Comparison of ENCODE assay signal across 8 cellular contexts in genomic region chr5:78964889-78965288, GRCh38. TPM values are rescaled to one million over a fixed set of nuclear protein-coding genes. Genes with fewer than 3 reads are reported as not detected.
DNase-seq lines count a peak whose midpoint lies in the region; ATAC-seq and TF ChIP-seq lines count a peak whose summit lies in the region.

No MANE protein-coding gene starts in this region.

- H3K9me3 ChIP-seq in SJCRH30 (replicated peaks) = no peaks in the 10 kb centered on the region
- H3K9me3 ChIP-seq in prostate gland = no peaks in the 10 kb centered on the region
- no peaks in the 10 kb centered on the region for H3K9me3 ChIP-seq in CD8-positive, alpha-beta memory T cell (ENCODE audit: low read length)

- TF ChIP-seq CTCF in fibroblast of villous mesenchyme (IDR thresholded peaks at IDR 0.05; ENCODE audit: insufficient read depth, low read depth, low read length) (peak; percentile 61), prostate gland (IDR thresholded peaks at IDR 0.05) (peak in 2 of 4 experiments; percentile 52 to 59)

- H3K4me1 ChIP-seq in SJCRH30 (peaks cover 3% of the 10 kb centered on the region), prostate gland (replicated peaks) (no peaks in the 10 kb centered on the region)
- no peaks in the 10 kb centered on the region for H3K4me1 ChIP-seq in CD8-positive, alpha-beta memory T cell (ENCODE audit: insufficient read depth, low read length)

- DNase-seq in DMS79 treated with DMSO at 0.1 percent for 48 hours (lab: John Stamatoyannopoulos, UW) = peak; percentile 61
- DNase-seq in M059J (ENCODE audit: low read depth) = peak; percentile 73
- DNase-seq in SJCRH30 = peak; percentile 33 to 81
- peak; percentile 82 for DNase-seq in fibroblast of villous mesenchyme (ENCODE audit: low read depth)
- peak; percentile 20 for DNase-seq in prostate gland (ENCODE audit: low spot score)
- DNase-seq in T-helper 1 cell = no peak
- no peak for DNase-seq in activated T-cell treated with anti-CD3 and anti-CD28 coated beads, Interleukin-2, amount 50 U/mL, for 72 hours
- DNase-seq in CD8-positive, alpha-beta memory T cell = no peak

- H3K4me1 Mint-ChIP-seq in activated T-cell treated with anti-CD3 and anti-CD28 coated beads, Interleukin-2, amount 50 U/mL, for 72 hours (ENCODE audit: low read depth) = no peaks in the 10 kb centered on the region
- no peaks in the 10 kb centered on the region for H3K4me1 Mint-ChIP-seq in CD8-positive, alpha-beta memory T cell

- H3K27ac Mint-ChIP-seq in activated T-cell treated with anti-CD3 and anti-CD28 coated beads, Interleukin-2, amount 50 U/mL, for 72 hours = no peak overlapping the region
- H3K27ac Mint-ChIP-seq in CD8-positive, alpha-beta memory T cell = no peak overlapping the region

- no peak overlapping the region for H3K4me3 Mint-ChIP-seq in activated T-cell treated with anti-CD3 and anti-CD28 coated beads, Interleukin-2, amount 50 U/mL, for 72 hours
- no peak overlapping the region for H3K4me3 Mint-ChIP-seq in CD8-positive, alpha-beta memory T cell

- no peak for ATAC-seq in activated T-cell treated with anti-CD3 and anti-CD28 coated beads, Interleukin-2, amount 50 U/mL, for 72 hours (replicated peaks in 1 of 2)

- CTCF ChIA-PET in CD8-positive, alpha-beta memory T cell (lab: Charles Lee) = no interaction called here

- POLR2A ChIA-PET in CD8-positive, alpha-beta memory T cell (lab: Charles Lee) = no interaction called here

- no peaks in the 10 kb centered on the region for H3K9me3 Mint-ChIP-seq in activated T-cell treated with anti-CD3 and anti-CD28 coated beads, Interleukin-2, amount 50 U/mL, for 72 hours
- H3K9me3 Mint-ChIP-seq in CD8-positive, alpha-beta memory T cell = no peaks in the 10 kb centered on the region

- H3K4me3 ChIP-seq in SJCRH30 (no peak overlapping the region), fibroblast of villous mesenchyme (ENCODE audit: low read depth, low read length) (no peak overlapping the region), prostate gland (no peak overlapping the region)
- no peak overlapping the region for H3K4me3 ChIP-seq in CD8-positive, alpha-beta memory T cell (ENCODE audit: low read length)

- no peaks in the 10 kb centered on the region for H3K27me3 Mint-ChIP-seq in activated T-cell treated with anti-CD3 and anti-CD28 coated beads, Interleukin-2, amount 50 U/mL, for 72 hours (ENCODE audit: low read depth)
- H3K27me3 Mint-ChIP-seq in CD8-positive, alpha-beta memory T cell = no peaks in the 10 kb centered on the region

- intact Hi-C loops in prostate gland (cut with DNase I) = loop anchor here (2.0 to 10.0 kb wide), 4 partner anchors 310 to 640 kb away; no protein-coding TSS in a partner anchor

- H3K27ac ChIP-seq in SJCRH30 (no peak overlapping the region), prostate gland (no peak overlapping the region)
- no peak overlapping the region for H3K27ac ChIP-seq in CD8-positive, alpha-beta memory T cell (ENCODE audit: low read depth, low read length)

- no peak for TF ChIP-seq POLR2A in prostate gland (IDR thresholded peaks at IDR 0.05)

- H3K27me3 ChIP-seq in SJCRH30 (no peaks in the 10 kb centered on the region), prostate gland (replicated peaks; ENCODE audit: insufficient read depth) (no peaks in the 10 kb centered on the region)
- H3K27me3 ChIP-seq in CD8-positive, alpha-beta memory T cell (ENCODE audit: insufficient read depth, low read length, poor library complexity, severe bottlenecking) = no peaks in the 10 kb centered on the region

- peaks cover 3 to 6% of the 10 kb centered on the region in 2 donors for H3K36me3 Mint-ChIP-seq in activated T-cell treated with anti-CD3 and anti-CD28 coated beads, Interleukin-2, amount 50 U/mL, for 72 hours (ENCODE audit: insufficient read depth in 2 of 2)
- H3K36me3 Mint-ChIP-seq in CD8-positive, alpha-beta memory T cell = peaks cover 14 to 43% (median 16%) of the 10 kb centered on the region in 3 donors

- H3K36me3 ChIP-seq in SJCRH30 (peaks cover 3% of the 10 kb centered on the region; the same call in 1 of the 2 replicates), prostate gland (no peaks in the 10 kb centered on the region)
- no peaks in the 10 kb centered on the region for H3K36me3 ChIP-seq in CD8-positive, alpha-beta memory T cell (ENCODE audit: insufficient read depth, low read length)

- WGBS in prostate gland = 54% methylated on average over 2 of the region's 2 CpGs

RNA-seq across cellular contexts. Expression of gene ARSB, which starts 20.2 kb away (rescaled TPM):
- total RNA-seq in M059J (2014; rRNA removed; shearing (Covaris generic)) = 15.2 and 19.4 TPM in 2 replicates
- 15.2 and 16.4 TPM in 2 replicates for total RNA-seq in SJCRH30 (2014; rRNA removed; shearing (Covaris generic))
- total RNA-seq in fibroblast of villous mesenchyme (26.1 and 26.3 TPM in 2 replicates), prostate gland (10 to 100 TPM in 1 of 2 donors, 1 to 10 TPM in 1; 5.4 to 14.9 TPM)
- total RNA-seq in activated T-cell treated with anti-CD3 and anti-CD28 coated beads, Interleukin-2, amount 50 U/mL, for 72 hours = 10 to 100 TPM; 12.4 to 15.3 TPM
- 10 to 100 TPM; 19.6 to 19.9 TPM for total RNA-seq in CD8-positive, alpha-beta memory T cell
- 5.1 TPM for polyA plus RNA-seq in CD8-positive, alpha-beta memory T cell

Comparison
In these comparisons a context has a peak if more than half of its experiments do, and no peak if none do; other contexts are left out.
1. DNase-seq: peak in DMS79 treated with DMSO at 0.1 percent for 48 hours (single experiment), M059J (single experiment), SJCRH30 (2 of 2), fibroblast of villous mesenchyme (single experiment) and prostate gland (single experiment); none in T-helper 1 cell (0 of 5), activated T-cell treated with anti-CD3 and anti-CD28 coated beads, Interleukin-2, amount 50 U/mL, for 72 hours (0 of 2) and CD8-positive, alpha-beta memory T cell (0 of 5).